In genomic region chr7:130669051-130669700, GRCh38 we compare ENCODE assay signal across 1 cellular context.
TF ChIP-seq lines count a peak whose summit lies in the region.

No MANE protein-coding gene starts in this region.

TF ChIP-seq in HepG2, 621 proteins besides CTCF, POLR2A, EP300 and RAD21 (continued from another document):
- TF ChIP-seq, protein P1, sequence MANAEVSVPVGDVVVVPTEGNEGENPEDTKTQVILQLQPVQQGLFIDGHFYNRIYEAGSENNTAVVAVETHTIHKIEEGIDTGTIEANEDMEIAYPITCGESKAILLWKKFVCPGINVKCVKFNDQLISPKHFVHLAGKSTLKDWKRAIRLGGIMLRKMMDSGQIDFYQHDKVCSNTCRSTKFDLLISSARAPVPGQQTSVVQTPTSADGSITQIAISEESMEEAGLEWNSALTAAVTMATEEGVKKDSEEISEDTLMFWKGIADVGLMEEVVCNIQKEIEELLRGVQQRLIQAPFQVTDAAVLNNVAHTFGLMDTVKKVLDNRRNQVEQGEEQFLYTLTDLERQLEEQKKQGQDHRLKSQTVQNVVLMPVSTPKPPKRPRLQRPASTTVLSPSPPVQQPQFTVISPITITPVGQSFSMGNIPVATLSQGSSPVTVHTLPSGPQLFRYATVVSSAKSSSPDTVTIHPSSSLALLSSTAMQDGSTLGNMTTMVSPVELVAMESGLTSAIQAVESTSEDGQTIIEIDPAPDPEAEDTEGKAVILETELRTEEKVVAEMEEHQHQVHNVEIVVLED (CRISPR knock-in tag; IDR thresholded peaks at IDR 0.05; ENCODE audit: borderline replicate concordance): 0 out of 2 replicates have a peak, but pooled peaks have one; percentile 12
- TF ChIP-seq NCOA5 (CRISPR knock-in tag; IDR thresholded peaks at IDR 0.05) (no peak), ZNF230 (CRISPR knock-in tag; IDR thresholded peaks at IDR 0.05) (no peak), ZNF547 (CRISPR knock-in tag; IDR thresholded peaks at IDR 0.05) (no peak), ZNF687 (CRISPR knock-in tag; IDR thresholded peaks at IDR 0.05) (peak; percentile 6; the same call in 1 of the 2 replicates), BRD4 (CRISPR knock-in tag; IDR thresholded peaks at IDR 0.05) (0 out of 2 replicates have a peak, but pooled peaks have one; percentile 13), ZNF644 (CRISPR knock-in tag; IDR thresholded peaks at IDR 0.05; ENCODE audit: low read depth) (no peak), ZSCAN29 (CRISPR knock-in tag; conservative IDR thresholded peaks at IDR 0.05) (peak; percentile 55; the same call in 1 of the 2 replicates), ZNF383 (CRISPR knock-in tag; IDR thresholded peaks at IDR 0.05; ENCODE audit: borderline replicate concordance) (0 out of 2 replicates have a peak, but pooled peaks have one; percentile 77), SP1 (IDR thresholded peaks at IDR 0.05) (no peak), SP1 (CRISPR knock-in tag; IDR thresholded peaks at IDR 0.05) (no peak), NR2C2 (CRISPR knock-in tag; IDR thresholded peaks at IDR 0.05; ENCODE audit: borderline replicate concordance) (0 out of 2 replicates have a peak, but pooled peaks have one; percentile 28), ZNF652 (CRISPR knock-in tag; IDR thresholded peaks at IDR 0.05; ENCODE audit: borderline replicate concordance, low read depth) (no peak), KDM2A (CRISPR knock-in tag; IDR thresholded peaks at IDR 0.05; ENCODE audit: borderline replicate concordance, low read depth) (peak; percentile 6; the same call in 1 of the 2 replicates), THAP8 (CRISPR knock-in tag; IDR thresholded peaks at IDR 0.05; ENCODE audit: borderline replicate concordance) (no peak), ZNF850 (CRISPR knock-in tag; conservative IDR thresholded peaks at IDR 0.05) (no peak), ZFX (CRISPR knock-in tag; IDR thresholded peaks at IDR 0.05; ENCODE audit: low read depth) (peak; percentile 52), ZNF138 (CRISPR knock-in tag; IDR thresholded peaks at IDR 0.05; ENCODE audit: low read depth) (no peak), KLF11 (CRISPR knock-in tag; IDR thresholded peaks at IDR 0.05) (0 out of 2 replicates have a peak, but pooled peaks have one; percentile 2), SMYD3 (CRISPR knock-in tag; IDR thresholded peaks at IDR 0.05) (peak; percentile 43; the same call in 1 of the 2 replicates)
- TF ChIP-seq, protein P2, sequence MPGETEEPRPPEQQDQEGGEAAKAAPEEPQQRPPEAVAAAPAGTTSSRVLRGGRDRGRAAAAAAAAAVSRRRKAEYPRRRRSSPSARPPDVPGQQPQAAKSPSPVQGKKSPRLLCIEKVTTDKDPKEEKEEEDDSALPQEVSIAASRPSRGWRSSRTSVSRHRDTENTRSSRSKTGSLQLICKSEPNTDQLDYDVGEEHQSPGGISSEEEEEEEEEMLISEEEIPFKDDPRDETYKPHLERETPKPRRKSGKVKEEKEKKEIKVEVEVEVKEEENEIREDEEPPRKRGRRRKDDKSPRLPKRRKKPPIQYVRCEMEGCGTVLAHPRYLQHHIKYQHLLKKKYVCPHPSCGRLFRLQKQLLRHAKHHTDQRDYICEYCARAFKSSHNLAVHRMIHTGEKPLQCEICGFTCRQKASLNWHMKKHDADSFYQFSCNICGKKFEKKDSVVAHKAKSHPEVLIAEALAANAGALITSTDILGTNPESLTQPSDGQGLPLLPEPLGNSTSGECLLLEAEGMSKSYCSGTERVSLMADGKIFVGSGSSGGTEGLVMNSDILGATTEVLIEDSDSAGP (CRISPR knock-in tag; IDR thresholded peaks at IDR 0.05; ENCODE audit: borderline replicate concordance): no peak
- TF ChIP-seq, protein P3, sequence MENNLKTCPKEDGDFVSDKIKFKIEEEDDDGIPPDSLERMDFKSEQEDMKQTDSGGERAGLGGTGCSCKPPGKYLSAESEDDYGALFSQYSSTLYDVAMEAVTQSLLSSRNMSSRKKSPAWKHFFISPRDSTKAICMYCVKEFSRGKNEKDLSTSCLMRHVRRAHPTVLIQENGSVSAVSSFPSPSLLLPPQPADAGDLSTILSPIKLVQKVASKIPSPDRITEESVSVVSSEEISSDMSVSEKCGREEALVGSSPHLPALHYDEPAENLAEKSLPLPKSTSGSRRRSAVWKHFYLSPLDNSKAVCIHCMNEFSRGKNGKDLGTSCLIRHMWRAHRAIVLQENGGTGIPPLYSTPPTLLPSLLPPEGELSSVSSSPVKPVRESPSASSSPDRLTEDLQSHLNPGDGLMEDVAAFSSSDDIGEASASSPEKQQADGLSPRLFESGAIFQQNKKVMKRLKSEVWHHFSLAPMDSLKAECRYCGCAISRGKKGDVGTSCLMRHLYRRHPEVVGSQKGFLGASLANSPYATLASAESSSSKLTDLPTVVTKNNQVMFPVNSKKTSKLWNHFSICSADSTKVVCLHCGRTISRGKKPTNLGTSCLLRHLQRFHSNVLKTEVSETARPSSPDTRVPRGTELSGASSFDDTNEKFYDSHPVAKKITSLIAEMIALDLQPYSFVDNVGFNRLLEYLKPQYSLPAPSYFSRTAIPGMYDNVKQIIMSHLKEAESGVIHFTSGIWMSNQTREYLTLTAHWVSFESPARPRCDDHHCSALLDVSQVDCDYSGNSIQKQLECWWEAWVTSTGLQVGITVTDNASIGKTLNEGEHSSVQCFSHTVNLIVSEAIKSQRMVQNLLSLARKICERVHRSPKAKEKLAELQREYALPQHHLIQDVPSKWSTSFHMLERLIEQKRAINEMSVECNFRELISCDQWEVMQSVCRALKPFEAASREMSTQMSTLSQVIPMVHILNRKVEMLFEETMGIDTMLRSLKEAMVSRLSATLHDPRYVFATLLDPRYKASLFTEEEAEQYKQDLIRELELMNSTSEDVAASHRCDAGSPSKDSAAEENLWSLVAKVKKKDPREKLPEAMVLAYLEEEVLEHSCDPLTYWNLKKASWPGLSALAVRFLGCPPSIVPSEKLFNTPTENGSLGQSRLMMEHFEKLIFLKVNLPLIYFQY (CRISPR knock-in tag; IDR thresholded peaks at IDR 0.05; ENCODE audit: borderline replicate concordance): 0 out of 2 replicates have a peak, but pooled peaks have one; percentile 8
- TF ChIP-seq, protein P4, sequence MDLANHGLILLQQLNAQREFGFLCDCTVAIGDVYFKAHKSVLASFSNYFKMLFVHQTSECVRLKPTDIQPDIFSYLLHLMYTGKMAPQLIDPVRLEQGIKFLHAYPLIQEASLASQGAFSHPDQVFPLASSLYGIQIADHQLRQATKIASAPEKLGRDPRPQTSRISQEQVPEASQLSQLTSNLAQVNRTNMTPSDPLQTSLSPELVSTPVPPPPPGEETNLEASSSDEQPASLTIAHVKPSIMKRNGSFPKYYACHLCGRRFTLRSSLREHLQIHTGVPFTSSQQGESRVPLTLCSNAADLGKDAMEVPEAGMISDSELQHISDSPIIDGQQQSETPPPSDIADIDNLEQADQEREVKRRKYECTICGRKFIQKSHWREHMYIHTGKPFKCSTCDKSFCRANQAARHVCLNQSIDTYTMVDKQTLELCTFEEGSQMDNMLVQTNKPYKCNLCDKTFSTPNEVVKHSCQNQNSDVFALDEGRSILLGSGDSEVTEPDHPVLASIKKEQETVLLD (CRISPR knock-in tag; IDR thresholded peaks at IDR 0.05; ENCODE audit: low read depth): no peak
